26 cellular contexts compared by ENCODE assay signal in genomic region chr16:89134269-89134668, GRCh38. TPM values are rescaled to one million over a fixed set of nuclear protein-coding genes. Genes with fewer than 3 reads are reported as not detected.
"Had no signal": no experiment of that assay in that cellular context is flagged by ENCODE, and none has a peak within 500 bp of the region (broad histone marks: within the 10 kb centered on the region; RNA-seq: fewer than 3 reads in every experiment).

No MANE protein-coding gene starts in this region.

- H3K27me3 Mint-ChIP-seq: T-cell had no signal

- DNase-seq: activated naive CD4-positive, alpha-beta T cell treated with anti-CD3 and anti-CD28 coated beads for 36 hours; activated T-cell treated with anti-CD3 and anti-CD28 coated beads, Interleukin-2, amount 50 U/mL, for 4 hours; anterior cingulate cortex; brain microvascular endothelial cell; caudate nucleus; colonic mucosa; esophagus squamous epithelium; mammary epithelial cell; natural killer cell; psoas muscle; stimulated activated CD4-positive, alpha-beta T cell treated with anti-CD3 and anti-CD28 coated beads, Interleukin-2, amount 100 ng/mL, for 24 hours; stomach; WERI-Rb-1 had no signal

- H3K27ac Mint-ChIP-seq: activated naive CD4-positive, alpha-beta T cell treated with anti-CD3 and anti-CD28 coated beads for 36 hours; mesothelial cell of epicardium; stimulated activated effector memory CD8-positive, alpha-beta T cell treated with anti-CD3 and anti-CD28 coated beads, Interleukin-12 subunit alpha, Interleukin-12 subunit beta, amount 100 ng/mL, for 72 hours; T-cell; T-helper 2 cell treated with Interferon-gamma antibody and Interleukin-4, amounts not matched to agents 5 μg/mL and 100 μg/mL, for 36 hours had no signal

- H3K4me1 ChIP-seq: colonic mucosa, esophagus squamous epithelium, gastroesophageal sphincter, heart left ventricle, psoas muscle, stomach, suprapubic skin, tibial nerve had no signal

- H3K4me3 Mint-ChIP-seq: activated naive CD4-positive, alpha-beta T cell treated with anti-CD3 and anti-CD28 coated beads for 36 hours; activated T-cell treated with anti-CD3 and anti-CD28 coated beads, Interleukin-2, amount 50 U/mL, for 4 hours; mesothelial cell of epicardium; stimulated activated effector memory CD8-positive, alpha-beta T cell treated with anti-CD3 and anti-CD28 coated beads, Interleukin-12 subunit alpha, Interleukin-12 subunit beta, amount 100 ng/mL, for 72 hours; T-cell; T-helper 2 cell treated with Interferon-gamma antibody and Interleukin-4, amounts not matched to agents 5 μg/mL and 100 μg/mL, for 36 hours had no signal

- H3K9me3 ChIP-seq: colonic mucosa, gastroesophageal sphincter, ovary, psoas muscle, suprapubic skin had no signal

- H3K4me3 ChIP-seq: colonic mucosa, dorsolateral prefrontal cortex, esophagus squamous epithelium, gastroesophageal sphincter, heart left ventricle, ovary, psoas muscle, skin epidermis, stomach, suprapubic skin, tibial nerve had no signal

- H3K27ac ChIP-seq: brain microvascular endothelial cell, colonic mucosa, dorsolateral prefrontal cortex, esophagus squamous epithelium, gastroesophageal sphincter, heart left ventricle, neutrophil, ovary, psoas muscle, skin epidermis, stomach, suprapubic skin, tibial nerve, WERI-Rb-1 had no signal

- H3K9me3 Mint-ChIP-seq: activated naive CD4-positive, alpha-beta T cell treated with anti-CD3 and anti-CD28 coated beads for 36 hours; activated T-cell treated with anti-CD3 and anti-CD28 coated beads, Interleukin-2, amount 50 U/mL, for 4 hours; natural killer cell; stimulated activated effector memory CD8-positive, alpha-beta T cell treated with anti-CD3 and anti-CD28 coated beads, Interleukin-12 subunit alpha, Interleukin-12 subunit beta, amount 100 ng/mL, for 72 hours; T-cell; T-helper 2 cell treated with Interferon-gamma antibody and Interleukin-4, amounts not matched to agents 5 μg/mL and 100 μg/mL, for 36 hours had no signal

- H3K36me3 ChIP-seq: ovary, WERI-Rb-1 had no signal

- H3K4me1 Mint-ChIP-seq: mesothelial cell of epicardium; stimulated activated effector memory CD8-positive, alpha-beta T cell treated with anti-CD3 and anti-CD28 coated beads, Interleukin-12 subunit alpha, Interleukin-12 subunit beta, amount 100 ng/mL, for 72 hours had no signal

- H3K27me3 ChIP-seq: brain microvascular endothelial cell, colonic mucosa, dorsolateral prefrontal cortex, esophagus squamous epithelium, gastroesophageal sphincter, heart left ventricle, neutrophil, ovary, stomach, suprapubic skin, tibial nerve had no signal

- ATAC-seq: activated T-cell treated with anti-CD3 and anti-CD28 coated beads, Interleukin-2, amount 50 U/mL, for 4 hours; gastroesophageal sphincter; psoas muscle; right cardiac atrium; stimulated activated effector memory CD8-positive, alpha-beta T cell treated with anti-CD3 and anti-CD28 coated beads, Interleukin-12 subunit alpha, Interleukin-12 subunit beta, amount 100 ng/mL, for 72 hours; T-cell had no signal

RNA-seq across cellular contexts. Expression of gene CDH15, which starts 37.3 kb away (rescaled TPM):
- total RNA-seq: activated naive CD4-positive, alpha-beta T cell treated with anti-CD3 and anti-CD28 coated beads for 36 hours; activated T-cell treated with anti-CD3 and anti-CD28 coated beads, Interleukin-2, amount 50 U/mL, for 4 hours; colonic mucosa; esophagus squamous epithelium; stomach had no signal
